Comparison of ENCODE assay signal across 10 cellular contexts in the genomic region with DNA sequence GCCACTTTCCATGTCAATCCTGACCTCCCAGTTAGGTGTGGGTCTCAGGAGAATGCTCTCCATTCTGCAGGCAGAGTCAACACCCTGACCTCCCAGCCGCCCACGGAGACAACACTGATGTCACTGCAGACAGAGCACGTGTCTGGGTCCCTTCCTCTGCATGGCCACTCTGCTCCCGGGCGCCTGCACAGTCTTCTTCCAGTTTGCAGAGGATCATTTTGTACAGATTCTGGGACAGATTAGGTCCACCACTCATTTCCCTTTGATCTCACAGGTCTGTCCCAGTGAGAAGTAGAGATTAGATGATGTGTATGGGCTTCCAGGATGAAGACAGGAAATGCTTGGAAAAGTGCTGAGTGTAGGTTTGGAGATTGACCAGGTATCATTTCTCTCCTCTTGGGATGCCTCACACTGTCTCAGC. TPM values are rescaled to one million over a fixed set of nuclear protein-coding genes. Genes with fewer than 3 reads are reported as not detected.
DNase-seq lines count a peak whose midpoint lies in the region; ATAC-seq and TF ChIP-seq lines count a peak whose summit lies in the region.
"Had no signal": no experiment of that assay in that cellular context is flagged by ENCODE, and none has a peak within 500 bp of the region (broad histone marks: within the 10 kb centered on the region; RNA-seq: fewer than 3 reads in every experiment).

No MANE protein-coding gene starts in this region.

- H3K4me1 Mint-ChIP-seq in activated CD8-positive, alpha-beta T cell treated with anti-CD3 and anti-CD28 coated beads for 36 hours (ENCODE audit: low read depth), result peaks cover 3% of the 10 kb centered on the region
- peaks cover 2% of the 10 kb centered on the region for H3K4me1 Mint-ChIP-seq in activated CD8-positive, alpha-beta T cell treated with anti-CD3 and anti-CD28 coated beads, Interleukin-2, amount 10 ng/mL, durations not matched to agents 7 days and 5 days (ENCODE audit: low read depth)
- peaks cover 16% of the 10 kb centered on the region for H3K4me1 Mint-ChIP-seq in type B pancreatic cell (ENCODE audit: unreplicated experiment)

- H3K9me3 Mint-ChIP-seq in activated CD8-positive, alpha-beta T cell treated with anti-CD3 and anti-CD28 coated beads for 36 hours, result no peaks in the 10 kb centered on the region
- no peaks in the 10 kb centered on the region for H3K9me3 Mint-ChIP-seq in activated CD8-positive, alpha-beta T cell treated with anti-CD3 and anti-CD28 coated beads, Interleukin-2, amount 10 ng/mL, durations not matched to agents 7 days and 5 days (ENCODE audit: insufficient read depth)
- no peaks in the 10 kb centered on the region for H3K9me3 Mint-ChIP-seq in type B pancreatic cell

- ATAC-seq in activated CD8-positive, alpha-beta T cell treated with anti-CD3 and anti-CD28 coated beads for 36 hours, result peak; percentile 47
- ATAC-seq in activated CD8-positive, alpha-beta T cell treated with anti-CD3 and anti-CD28 coated beads, Interleukin-2, amount 10 ng/mL, durations not matched to agents 7 days and 5 days, result no peak
- no peak for ATAC-seq in HG03457 (IDR thresholded peaks at IDR 0.05; ENCODE audit: unreplicated experiment)

- POLR2A ChIA-PET in activated CD8-positive, alpha-beta T cell treated with anti-CD3 and anti-CD28 coated beads for 36 hours (lab: Charles Lee), result no interaction called here
- POLR2A ChIA-PET in activated CD8-positive, alpha-beta T cell treated with anti-CD3 and anti-CD28 coated beads, Interleukin-2, amount 10 ng/mL, durations not matched to agents 7 days and 5 days (lab: Charles Lee), result no interaction called here

- H3K27ac Mint-ChIP-seq in activated CD8-positive, alpha-beta T cell treated with anti-CD3 and anti-CD28 coated beads for 36 hours, result no peak overlapping the region
- H3K27ac Mint-ChIP-seq in activated CD8-positive, alpha-beta T cell treated with anti-CD3 and anti-CD28 coated beads, Interleukin-2, amount 10 ng/mL, durations not matched to agents 7 days and 5 days, result no peak overlapping the region
- peak overlapping the region; percentile 81 for H3K27ac Mint-ChIP-seq in type B pancreatic cell
- H3K27ac Mint-ChIP-seq: B cell had no signal

- TF ChIP-seq CTCF in activated CD8-positive, alpha-beta T cell treated with anti-CD3 and anti-CD28 coated beads for 36 hours (IDR thresholded peaks at IDR 0.05), result no peak
- no peak for TF ChIP-seq CTCF in type B pancreatic cell (conservative IDR thresholded peaks at IDR 0.05)

- CTCF ChIA-PET in activated CD8-positive, alpha-beta T cell treated with anti-CD3 and anti-CD28 coated beads for 36 hours (lab: Charles Lee), result interaction anchor here (1.0 kb wide), 1 partner anchor 21 kb away, joined by 3 read pairs; no protein-coding TSS in a partner anchor
- CTCF ChIA-PET in activated CD8-positive, alpha-beta T cell treated with anti-CD3 and anti-CD28 coated beads, Interleukin-2, amount 10 ng/mL, durations not matched to agents 7 days and 5 days (lab: Charles Lee), result no interaction called here

- peak overlapping the region; percentile 88 for H3K27ac ChIP-seq in cingulate gyrus (ENCODE audit: low read depth, low read length)

- H3K36me3 Mint-ChIP-seq in activated CD8-positive, alpha-beta T cell treated with anti-CD3 and anti-CD28 coated beads for 36 hours (ENCODE audit: low read depth), result no peaks in the 10 kb centered on the region
- no peaks in the 10 kb centered on the region for H3K36me3 Mint-ChIP-seq in activated CD8-positive, alpha-beta T cell treated with anti-CD3 and anti-CD28 coated beads, Interleukin-2, amount 10 ng/mL, durations not matched to agents 7 days and 5 days (ENCODE audit: low read depth)
- H3K36me3 Mint-ChIP-seq in type B pancreatic cell, result no peaks in the 10 kb centered on the region

- intact Hi-C loops in activated CD8-positive, alpha-beta T cell treated with anti-CD3 and anti-CD28 coated beads for 36 hours (cut with micrococcal nuclease), result no loop called here

- H3K27me3 Mint-ChIP-seq in activated CD8-positive, alpha-beta T cell treated with anti-CD3 and anti-CD28 coated beads for 36 hours, result peaks cover 10% of the 10 kb centered on the region
- H3K27me3 Mint-ChIP-seq in activated CD8-positive, alpha-beta T cell treated with anti-CD3 and anti-CD28 coated beads, Interleukin-2, amount 10 ng/mL, durations not matched to agents 7 days and 5 days (ENCODE audit: low read depth), result peaks cover 17% of the 10 kb centered on the region
- H3K27me3 Mint-ChIP-seq in type B pancreatic cell, result peaks cover 4% of the 10 kb centered on the region

- peak; percentile 53 for DNase-seq in activated CD8-positive, alpha-beta T cell treated with anti-CD3 and anti-CD28 coated beads for 36 hours
- DNase-seq in activated CD8-positive, alpha-beta T cell treated with anti-CD3 and anti-CD28 coated beads, Interleukin-2, amount 10 ng/mL, durations not matched to agents 7 days and 5 days, result no peak
- DNase-seq in lung microvascular endothelial cell (ENCODE audit: low read depth in 2 of 2), result peak; percentile 23 to 35
- DNase-seq in type B pancreatic cell (ENCODE audit: extremely low spot score, unreplicated experiment), result no peak
- no peak for DNase-seq in COR-L47 (lab: John Stamatoyannopoulos, UW)
- DNase-seq in activated CD4-positive, CD25-positive, alpha-beta regulatory T cell treated with anti-CD3 and anti-CD28 coated beads, Interleukin-2, amount 50 U/mL, for 72 hours, result no peak

- H3K4me3 Mint-ChIP-seq in activated CD8-positive, alpha-beta T cell treated with anti-CD3 and anti-CD28 coated beads for 36 hours, result no peak overlapping the region
- H3K4me3 Mint-ChIP-seq in activated CD8-positive, alpha-beta T cell treated with anti-CD3 and anti-CD28 coated beads, Interleukin-2, amount 10 ng/mL, durations not matched to agents 7 days and 5 days, result no peak overlapping the region
- H3K4me3 Mint-ChIP-seq in type B pancreatic cell, result no peak overlapping the region
- H3K4me3 Mint-ChIP-seq: B cell had no signal

RNA-seq across cellular contexts. Expression of a gene that starts 8.1 kb away (rescaled TPM):
- not detected for total RNA-seq in activated CD8-positive, alpha-beta T cell treated with anti-CD3 and anti-CD28 coated beads for 36 hours
- total RNA-seq in activated CD8-positive, alpha-beta T cell treated with anti-CD3 and anti-CD28 coated beads, Interleukin-2, amount 10 ng/mL, durations not matched to agents 7 days and 5 days, result not detected
- total RNA-seq in lung microvascular endothelial cell, result not detected in 2 replicates
- 0.48 and 0.60 TPM in 2 replicates for total RNA-seq in type B pancreatic cell (ENCODE audit: low replicate concordance)
- total RNA-seq: B cell, M059J had no signal

RNA-seq across cellular contexts. Expression of a gene that starts 15.7 kb away (rescaled TPM):
- 10 to 100 TPM; 12.9 to 14.0 TPM for total RNA-seq in activated CD8-positive, alpha-beta T cell treated with anti-CD3 and anti-CD28 coated beads for 36 hours
- 10 to 100 TPM; 38.2 to 40.7 TPM for total RNA-seq in activated CD8-positive, alpha-beta T cell treated with anti-CD3 and anti-CD28 coated beads, Interleukin-2, amount 10 ng/mL, durations not matched to agents 7 days and 5 days
- total RNA-seq in lung microvascular endothelial cell (0.79 and 2.8 TPM in 2 replicates), type B pancreatic cell (ENCODE audit: low replicate concordance) (10.3 and 46.2 TPM in 2 replicates)
- total RNA-seq: B cell had no signal

RNA-seq across cellular contexts. Expression of a gene that starts 49.3 kb away (rescaled TPM):
- 1 to 10 TPM; 2.7 to 3.1 TPM for total RNA-seq in activated CD8-positive, alpha-beta T cell treated with anti-CD3 and anti-CD28 coated beads for 36 hours
- total RNA-seq in activated CD8-positive, alpha-beta T cell treated with anti-CD3 and anti-CD28 coated beads, Interleukin-2, amount 10 ng/mL, durations not matched to agents 7 days and 5 days, result 1 to 10 TPM; 4.9 to 5.2 TPM
- 0.65 and 0.79 TPM in 2 replicates for total RNA-seq in lung microvascular endothelial cell
- 23.4 and 35.5 TPM in 2 replicates for total RNA-seq in type B pancreatic cell (ENCODE audit: low replicate concordance)

Comparison
In these comparisons a context has a peak if more than half of its experiments do, and no peak if none do; other contexts are left out.
1. DNase-seq: peak in activated CD8-positive, alpha-beta T cell treated with anti-CD3 and anti-CD28 coated beads for 36 hours (single experiment) and lung microvascular endothelial cell (2 of 2); none in activated CD8-positive, alpha-beta T cell treated with anti-CD3 and anti-CD28 coated beads, Interleukin-2, amount 10 ng/mL, durations not matched to agents 7 days and 5 days (single experiment), type B pancreatic cell (single experiment), COR-L47 (single experiment) and activated CD4-positive, CD25-positive, alpha-beta regulatory T cell treated with anti-CD3 and anti-CD28 coated beads, Interleukin-2, amount 50 U/mL, for 72 hours (single experiment).